In genomic region chr17:63193827-63194226, GRCh38 we compare ENCODE assay signal across 19 cellular contexts.
"Had no signal": no experiment of that assay in that cellular context is flagged by ENCODE, and none has a peak within 500 bp of the region (broad histone marks: within the 10 kb centered on the region; RNA-seq: fewer than 3 reads in every experiment).

No MANE protein-coding gene starts in this region.

- ATAC-seq: foreskin keratinocyte; left colon; left ventricle myocardium superior; naive thymus-derived CD8-positive, alpha-beta T cell had no signal

- H3K9me3 ChIP-seq: colonic mucosa, neutrophil, sigmoid colon, stomach, thoracic aorta, transverse colon had no signal

- DNase-seq: colonic mucosa; dermis blood vessel endothelial cell; erythroblast; foreskin keratinocyte; immature natural killer cell; kidney; left colon; left ventricle myocardium superior; naive thymus-derived CD8-positive, alpha-beta T cell; posterior cingulate gyrus; sigmoid colon; stimulated activated naive CD4-positive, alpha-beta T cell; stomach; substantia nigra; transverse colon had no signal

- H3K9me3 Mint-ChIP-seq: immature natural killer cell; naive thymus-derived CD8-positive, alpha-beta T cell had no signal

- H3K27me3 ChIP-seq: colonic mucosa, foreskin keratinocyte, neutrophil, sigmoid colon, stomach, transverse colon had no signal

- H3K4me3 Mint-ChIP-seq: immature natural killer cell; naive thymus-derived CD8-positive, alpha-beta T cell had no signal

- H3K36me3 ChIP-seq: colonic mucosa, thoracic aorta, transverse colon had no signal

- H3K4me1 ChIP-seq: colonic mucosa, transverse colon had no signal

- H3K27ac ChIP-seq: colonic mucosa, foreskin keratinocyte, neutrophil, sigmoid colon, skin epidermis, stomach, thoracic aorta, transverse colon had no signal

- H3K27me3 Mint-ChIP-seq: naive thymus-derived CD8-positive, alpha-beta T cell had no signal

- H3K4me3 ChIP-seq: colonic mucosa, lung, sigmoid colon, skin epidermis, stomach, thoracic aorta, transverse colon had no signal
